In the genomic region with DNA sequence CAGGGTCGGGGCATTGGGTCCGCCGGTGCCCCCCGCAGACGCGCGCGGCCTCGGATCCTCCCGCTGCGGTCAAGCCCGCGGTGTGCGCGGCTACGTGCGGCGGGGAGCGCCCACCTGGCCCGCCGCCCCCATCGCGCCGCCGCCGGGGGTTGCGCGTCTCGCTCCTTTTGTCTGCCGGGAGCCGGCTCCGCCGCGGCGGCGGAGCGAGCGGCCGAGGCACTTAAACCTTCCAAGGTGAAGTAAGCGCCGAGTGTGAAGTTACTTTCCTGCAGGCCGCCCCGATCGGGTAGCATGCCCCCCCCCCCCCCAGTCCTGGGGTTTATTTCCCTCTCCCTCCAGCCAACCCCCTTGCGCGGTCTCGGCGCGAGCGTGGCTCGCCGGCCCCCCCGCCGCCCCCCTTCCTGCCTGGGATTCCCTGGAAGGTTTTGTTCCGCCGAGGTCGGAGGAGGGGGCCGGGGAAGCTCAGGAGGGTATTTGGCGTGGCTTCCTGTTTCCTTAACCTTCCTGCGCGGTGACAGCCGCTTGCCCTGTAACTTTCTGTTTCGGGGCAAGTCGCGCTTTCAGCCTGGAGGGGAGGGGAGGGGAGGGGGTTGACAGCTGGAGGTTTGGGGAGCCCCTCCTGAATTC, we compare ENCODE assay signal across 8 cellular contexts. TPM values are rescaled to one million over a fixed set of nuclear protein-coding genes. Genes with fewer than 3 reads are reported as not detected.
A peak's percentile ranks its signal among the peaks of the same experiment; 100 is the strongest.
DNase-seq lines count a peak whose midpoint lies in the region; ATAC-seq, FAIRE-seq and TF ChIP-seq lines count a peak whose summit lies in the region.

No MANE protein-coding gene starts in this region.

- H3K4me1 Mint-ChIP-seq in T-helper 1 cell treated with Interleukin-12 subunit alpha and Interleukin-12 subunit beta and Interleukin-4 antibody, amounts not matched to agents 30 μg/mL and 1 μg/mL, for 36 hours (ENCODE audit: low read depth) = peaks cover 29% of the 10 kb centered on the region

- no peak for TF ChIP-seq POLR2A in K562 (conservative IDR thresholded peaks at IDR 0.05)

- H4K20me1 ChIP-seq in K562 (replicated peaks; ENCODE audit: control insufficient read depth, insufficient read depth, low read length) = peaks cover 13% of the 10 kb centered on the region; the same call in 1 of the 2 replicates

- H3K9me3 Mint-ChIP-seq in T-helper 1 cell treated with Interleukin-12 subunit alpha and Interleukin-12 subunit beta and Interleukin-4 antibody, amounts not matched to agents 30 μg/mL and 1 μg/mL, for 36 hours = no peaks in the 10 kb centered on the region

- H2AFZ ChIP-seq in K562 (ENCODE audit: low read depth, low read length) = no peak overlapping the region

- BruUV-seq in K562 (replicated peaks; lab: Mats Ljungman, UMichigan) = no TSS peak

- in situ Hi-C loops in K562 (cut with MboI) = no loop called here

- POLR2A ChIA-PET in K562 (lab: Yijun Ruan, JAX) = interaction anchor here (0.6 to 2.7 kb wide), 13 partner anchors 11 to 1050 kb away, joined by 3 to 28 read pairs (median 5); partner anchors contain the start of gene GSE1

- CTCF ChIA-PET in K562 (lab: Yijun Ruan, JAX; ENCODE audit: low intra/inter-chr PET ratio) = interaction anchor here (0.6 to 1.1 kb wide), 7 partner anchors 10 to 254 kb away, joined by 3 to 5 read pairs (median 3); no protein-coding TSS in a partner anchor

- H3K4me3 ChIP-seq in K562 = peak overlapping the region; percentile 92

- TF ChIP-seq EP300 in K562 (IDR thresholded peaks at IDR 0.05; ENCODE audit: low read length) = no peak

- H3K4me1 ChIP-seq in ES-I3 (ENCODE audit: insufficient read depth, low read length) (peaks cover 20% of the 10 kb centered on the region), K562 (replicated peaks in 1 of 2; ENCODE audit: control insufficient read depth in 2 of 2, insufficient read depth in 2 of 2, low read length in 2 of 2) (peaks cover 29 to 51% of the 10 kb centered on the region in 2 experiments)

- H3K36me3 ChIP-seq in ES-I3 (ENCODE audit: insufficient read depth, low read length) (no peaks in the 10 kb centered on the region), K562 (ENCODE audit: control insufficient read depth, insufficient read depth, low read length) (peaks cover 30% of the 10 kb centered on the region)

- H3K36me3 Mint-ChIP-seq in T-helper 1 cell treated with Interleukin-12 subunit alpha and Interleukin-12 subunit beta and Interleukin-4 antibody, amounts not matched to agents 30 μg/mL and 1 μg/mL, for 36 hours (ENCODE audit: low read depth) = peaks cover 4% of the 10 kb centered on the region

- peak overlapping the region; percentile 80 for H3K4me3 Mint-ChIP-seq in T-helper 1 cell treated with Interleukin-12 subunit alpha and Interleukin-12 subunit beta and Interleukin-4 antibody, amounts not matched to agents 30 μg/mL and 1 μg/mL, for 36 hours

- peak overlapping the region; percentile 97 for H3K27ac ChIP-seq in K562 (ENCODE audit: extremely low read depth, low read depth, low read length)

- WGBS in K562 (ENCODE audit: insufficient coverage, low coverage, missing lambda C conversion rate) = under 1% methylated on average over 48 of the region's 65 CpGs

- ATAC-seq in K562 = no peak
- no peak for ATAC-seq in HG02973 (IDR thresholded peaks at IDR 0.05; ENCODE audit: unreplicated experiment)

- peak overlapping the region; percentile 65 for H3K27ac Mint-ChIP-seq in T-helper 1 cell treated with Interleukin-12 subunit alpha and Interleukin-12 subunit beta and Interleukin-4 antibody, amounts not matched to agents 30 μg/mL and 1 μg/mL, for 36 hours

- H3K4me2 ChIP-seq in K562 (ENCODE audit: insufficient read depth, low read length) = peak overlapping the region; percentile 94

- H3K27me3 Mint-ChIP-seq in T-helper 1 cell treated with Interleukin-12 subunit alpha and Interleukin-12 subunit beta and Interleukin-4 antibody, amounts not matched to agents 30 μg/mL and 1 μg/mL, for 36 hours (ENCODE audit: low read depth) = peaks cover 11% of the 10 kb centered on the region

- TF ChIP-seq RAD21 in K562 (CRISPR knock-in tag; conservative IDR thresholded peaks at IDR 0.05 in 1 of 2, IDR thresholded peaks at IDR 0.05 in 1 of 2) = no peak

- no peak for FAIRE-seq in K562 (lab: Jason Lieb, UNC)

- H3K9me3 ChIP-seq in ES-I3 (ENCODE audit: control insufficient read depth, insufficient read depth, low read length) (no peaks in the 10 kb centered on the region), K562 (replicated peaks; ENCODE audit: control insufficient read depth, insufficient read depth, low read depth, low read length) (no peaks in the 10 kb centered on the region)

- DNase-seq in HT-29 (ENCODE audit: low spot score) (peak; percentile 27), K562 (ENCODE audit: extremely low read depth in 1 of 4, low spot score in 3 of 4) (peak; percentile 69 to 84 (median 78)), islet precursor cell (peak; percentile 83), DMS114 treated with DMSO at 0.1 percent for 48 hours (lab: John Stamatoyannopoulos, UW; ENCODE audit: unreplicated experiment) (no peak)
- peak; percentile 39 to 53 for DNase-seq in stimulated activated CD4-positive, alpha-beta T cell treated with anti-CD3 and anti-CD28 coated beads, Interleukin-4, amount 100 ng/mL, for 48 hours (ENCODE audit: low read depth in 2 of 2)

- no peaks in the 10 kb centered on the region for H3K27me3 ChIP-seq in K562 (ENCODE audit: control insufficient read depth in 2 of 2, insufficient read depth in 2 of 2, low read length in 2 of 2)

- peaks cover 91% of the 10 kb centered on the region for H3K79me2 ChIP-seq in K562 (ENCODE audit: control insufficient read depth, insufficient read depth, low read length)

- H3K9ac ChIP-seq in ES-I3 (ENCODE audit: low read depth, low read length) (peak overlapping the region; percentile 74; the same call in 1 of the 2 replicates), K562 (ENCODE audit: insufficient read depth in 1 of 2, low read depth in 2 of 2, low read length in 2 of 2) (peak overlapping the region; percentile 97 to 98)

- intact Hi-C loops in K562 (cut with micrococcal nuclease) = no loop called here

- TF ChIP-seq CTCF in K562 (IDR thresholded peaks at IDR 0.05 in 2 of 3, conservative IDR thresholded peaks at IDR 0.05 in 1 of 3; ENCODE audit: insufficient read depth in 2 of 3, low read depth in 1 of 3, low read length in 3 of 3) = no peak

- H3K9me1 ChIP-seq in K562 (ENCODE audit: control insufficient read depth, insufficient read depth, low read length) = no peaks in the 10 kb centered on the region

TF ChIP-seq in K562, 482 proteins besides CTCF, POLR2A, EP300 and RAD21 (continues in another document):
- TF ChIP-seq ZNF134 (CRISPR knock-in tag; conservative IDR thresholded peaks at IDR 0.05) (no peak), USF1 (CRISPR knock-in tag; IDR thresholded peaks at IDR 0.05) (no peak), CBFA2T2 (conservative IDR thresholded peaks at IDR 0.05) (no peak), GTF2A2 (tag; IDR thresholded peaks at IDR 0.05) (no peak), IRF2 (CRISPR knock-in tag; IDR thresholded peaks at IDR 0.05) (no peak), E2F4 (CRISPR knock-in tag; IDR thresholded peaks at IDR 0.05; ENCODE audit: low read depth) (no peak)

RNA-seq across cellular contexts. Expression of gene GSE1, which starts 56.6 kb away (rescaled TPM):
- 81.1 and 84.7 TPM in 2 replicates for total RNA-seq in HT-29 (2014; rRNA removed; shearing (Covaris generic))
- 692 and 1,066 TPM in 2 replicates for total RNA-seq in K562 (2011; cell fraction: chromatin; rRNA removed; ENCODE audit: low replicate concordance)
- total RNA-seq in K562 (2011; cell fraction: nucleolus; rRNA removed) = 409 and 435 TPM in 2 replicates
- 438 and 467 TPM in 2 replicates for total RNA-seq in K562 (2011; cell fraction: nucleoplasm; rRNA removed)
- total RNA-seq in K562 (2014; rRNA removed) (89.1 and 104 TPM in 2 replicates), K562 (2014; rRNA removed; fragmentation: Illumina TruSeq; extraction: Trizol) (40.9 and 41.8 TPM in 2 replicates), K562 (2015; rRNA removed; fragmentation: Illumina TruSeq; extraction: Trizol) (57.9 and 60.6 TPM in 2 replicates), K562 (2021) (208 and 244 TPM in 2 replicates)
- polyA plus RNA-seq in K562 (2011; rRNA removed) (54.2 and 64.0 TPM in 2 replicates), K562 (2014; fragmentation: Illumina TruSeq; extraction: Trizol) (116 and 138 TPM in 2 replicates), K562 (2014; fragmentation: Nextera tagmentation; extraction: Ambion mirVana) (10 to 100 TPM; 12.2 to 15.8 TPM), K562 (2014; rRNA removed) (101 and 116 TPM in 2 replicates)
- polyA plus RNA-seq in K562 (2011; cell fraction: cytosol; rRNA removed) = 54.1 and 55.3 TPM in 2 replicates
- 210 and 277 TPM in 2 replicates for polyA plus RNA-seq in K562 (2011; cell fraction: nucleus; rRNA removed)
- 113 and 125 TPM in 2 replicates for polyA plus RNA-seq in K562 (2012)
- 61.1 and 68.8 TPM in 2 replicates for polyA minus RNA-seq in K562 (2011; rRNA and poly(A)+ RNA removed)
- 106 and 121 TPM in 2 replicates for polyA minus RNA-seq in K562 (2011; cell fraction: cytosol; rRNA and poly(A)+ RNA removed)
- 117 and 133 TPM in 2 replicates for polyA minus RNA-seq in K562 (2011; cell fraction: nucleus; rRNA and poly(A)+ RNA removed)
